In genomic region chr10:115941247-115941840, GRCh38 we compare ENCODE assay signal across 22 cellular contexts.
"Had no signal": no experiment of that assay in that cellular context is flagged by ENCODE, and none has a peak within 500 bp of the region (broad histone marks: within the 10 kb centered on the region; RNA-seq: fewer than 3 reads in every experiment).

No MANE protein-coding gene starts in this region.

- H3K27ac ChIP-seq: brain microvascular endothelial cell, epithelial cell of prostate, gastroesophageal sphincter, heart right ventricle, parathyroid adenoma, transverse colon, vagina had no signal

- H3K9me3 ChIP-seq: gastroesophageal sphincter, mucosa of descending colon, transverse colon, vagina had no signal

- H3K36me3 ChIP-seq: brain microvascular endothelial cell, gastroesophageal sphincter, heart right ventricle, transverse colon, vagina had no signal

- H2AFZ ChIP-seq: parathyroid adenoma had no signal

- DNase-seq: activated CD4-positive, alpha-beta T cell treated with anti-CD3 and anti-CD28 coated beads, Interleukin-2, amount 10 ng/mL, durations not matched to agents 24 days and 14 days; activated CD4-positive, CD25-positive, alpha-beta regulatory T cell; activated CD8-positive, alpha-beta memory T cell treated with anti-CD3 and anti-CD28 coated beads, Interleukin-2, amount 50 U/mL, for 48 hours; activated CD8-positive, alpha-beta T cell treated with anti-CD3 and anti-CD28 coated beads, Interleukin-2, amount 10 ng/mL, durations not matched to agents 7 days and 5 days; activated gamma-delta T cell; activated T-cell treated with anti-CD3 and anti-CD28 coated beads, Interleukin-2, amount 50 U/mL, for 72 hours; brain microvascular endothelial cell; cortex of kidney; effector memory CD4-positive, alpha-beta T cell; heart right ventricle; mammary epithelial cell; mucosa of descending colon; naive thymus-derived CD4-positive, alpha-beta T cell; stimulated activated CD4-positive, alpha-beta T cell treated with anti-CD3 and anti-CD28 coated beads, Interleukin-4, amount 100 ng/mL, for 24 hours; stimulated activated naive CD4-positive, alpha-beta T cell treated with Interleukin-2 at 50 U/mL for 16 hours; transverse colon had no signal

- H3K9ac ChIP-seq: parathyroid adenoma had no signal

- H3K4me1 ChIP-seq: gastroesophageal sphincter, parathyroid adenoma, transverse colon, vagina had no signal

- H3K27me3 ChIP-seq: brain microvascular endothelial cell, gastroesophageal sphincter, heart right ventricle, transverse colon, vagina had no signal

- H3K4me3 ChIP-seq: gastroesophageal sphincter, heart right ventricle, mucosa of descending colon, transverse colon, vagina had no signal

- ATAC-seq: activated CD8-positive, alpha-beta T cell treated with anti-CD3 and anti-CD28 coated beads, Interleukin-2, amount 10 ng/mL, durations not matched to agents 7 days and 5 days; activated naive CD4-positive, alpha-beta T cell treated with anti-CD3 and anti-CD28 coated beads, Interleukin-2, amount 50 U/mL, for 72 hours; activated T-cell treated with anti-CD3 and anti-CD28 coated beads, Interleukin-2, amount 50 U/mL, for 72 hours; gastroesophageal sphincter; heart right ventricle; left lobe of liver; mucosa of descending colon; naive thymus-derived CD4-positive, alpha-beta T cell had no signal
